19 cellular contexts compared by ENCODE assay signal in the genomic region with DNA sequence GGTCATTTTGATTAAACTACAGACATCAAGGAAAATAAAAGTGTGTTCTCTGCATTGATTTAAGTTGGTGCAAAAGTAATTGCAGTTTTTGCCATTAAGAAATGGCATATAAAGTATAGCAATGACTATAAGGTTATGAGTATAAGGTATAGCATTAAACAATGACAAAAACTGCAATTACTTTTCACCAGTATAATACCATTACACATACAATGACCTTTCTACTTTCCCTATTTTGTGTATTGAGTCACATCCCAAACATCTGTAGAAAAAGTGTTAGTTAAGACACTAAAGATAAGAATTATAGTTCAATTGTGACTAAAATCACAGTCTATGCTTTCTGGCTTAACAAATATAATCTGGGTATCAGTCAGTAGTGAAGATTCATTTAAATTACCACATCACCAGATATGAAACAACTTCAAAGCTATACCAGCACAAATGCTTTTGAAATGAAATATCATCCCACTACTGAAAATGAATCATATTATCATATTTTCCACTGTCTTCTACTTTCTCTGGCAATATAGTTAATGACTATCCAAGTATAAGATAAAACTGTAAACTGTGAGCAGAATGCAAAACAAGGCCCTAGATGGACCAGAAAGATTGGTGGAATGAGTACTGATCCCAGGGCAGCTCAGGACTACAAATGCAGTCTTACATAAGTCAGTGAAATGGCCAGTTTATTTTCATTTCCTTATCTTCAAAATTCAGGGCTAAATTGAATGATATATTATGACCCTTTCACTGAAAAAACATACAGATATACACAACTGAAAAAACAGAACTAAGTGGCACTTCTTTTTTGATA.
"Had no signal": no experiment of that assay in that cellular context is flagged by ENCODE, and none has a peak within 500 bp of the region (broad histone marks: within the 10 kb centered on the region; RNA-seq: fewer than 3 reads in every experiment).

No MANE protein-coding gene starts in this region.

- H3K27ac Mint-ChIP-seq: activated naive CD4-positive, alpha-beta T cell treated with anti-CD3 and anti-CD28 coated beads, Interleukin-2, amount 50 U/mL, for 24 hours; brain; nephron; stimulated activated naive CD8-positive, alpha-beta T cell treated with anti-CD3 and anti-CD28 coated beads, Interleukin-15, Interleukin-2, amounts not matched to agents 100 ng/mL and 50 ng/mL, for 24 hours; T-cell had no signal

- H3K9me3 Mint-ChIP-seq: activated naive CD4-positive, alpha-beta T cell treated with anti-CD3 and anti-CD28 coated beads, Interleukin-2, amount 50 U/mL, for 24 hours had no signal

- H3K36me3 Mint-ChIP-seq: activated naive CD4-positive, alpha-beta T cell treated with anti-CD3 and anti-CD28 coated beads, Interleukin-2, amount 50 U/mL, for 24 hours; brain; T-cell had no signal

- H3K4me3 Mint-ChIP-seq: activated naive CD4-positive, alpha-beta T cell treated with anti-CD3 and anti-CD28 coated beads, Interleukin-2, amount 50 U/mL, for 24 hours; brain; nephron; stimulated activated naive CD8-positive, alpha-beta T cell treated with anti-CD3 and anti-CD28 coated beads, Interleukin-15, Interleukin-2, amounts not matched to agents 100 ng/mL and 50 ng/mL, for 24 hours; T-cell had no signal

- H3K4me1 Mint-ChIP-seq: brain, T-cell had no signal

- H3K27ac ChIP-seq: dorsolateral prefrontal cortex, lower lobe of right lung, suprapubic skin, uterus had no signal

- DNase-seq: activated CD4-positive, CD25-positive, alpha-beta regulatory T cell; activated effector memory CD4-positive, alpha-beta T cell treated with anti-CD3 and anti-CD28 coated beads, Interleukin-2, amount 50 U/mL, for 16 hours; central memory CD4-positive, alpha-beta T cell; dorsolateral prefrontal cortex; foreskin melanocyte; glutamatergic neuron; hypothalamus; lower lobe of right lung; occipital lobe; stimulated activated CD4-positive, alpha-beta T cell treated with anti-CD3 and anti-CD28 coated beads, Interleukin-12 subunit alpha, Interleukin-12 subunit beta, amount 100 ng/mL, for 4 hours; stimulated activated CD4-positive, alpha-beta T cell treated with anti-CD3 and anti-CD28 coated beads, Interleukin-1b, Interleukin-23, amount 100 ng/mL, for 48 hours; T-cell; transverse colon; uterus had no signal

- ATAC-seq: lower lobe of right lung, T-cell had no signal
